In genomic region chr12:48999371-49000131, GRCh38 we compare ENCODE assay signal across 8 cellular contexts. TPM values are rescaled to one million over a fixed set of nuclear protein-coding genes. Genes with fewer than 3 reads are reported as not detected.
DNase-seq lines count a peak whose midpoint lies in the region; ATAC-seq and TF ChIP-seq lines count a peak whose summit lies in the region.

TSS of gene DDN (minus strand) at chr12:48999375. CDS start at chr12:48999287, 88 bp downstream.

- no peak for TF ChIP-seq CTCF in AG10803 (conservative IDR thresholded peaks at IDR 0.05; ENCODE audit: low read length)

- H3K9me3 ChIP-seq in esophagus (ENCODE audit: control insufficient read depth in 2 of 2, insufficient read depth in 1 of 2, low read depth in 1 of 2, low read length in 1 of 2): no peaks in the 10 kb centered on the region

- H3K27ac Mint-ChIP-seq in activated CD8-positive, alpha-beta memory T cell treated with anti-CD3 and anti-CD28 coated beads, Interleukin-2, amount 10 ng/mL, durations not matched to agents 7 days and 5 days: peak within 1 kb of the TSS; percentile 65
- H3K27ac Mint-ChIP-seq in natural killer cell treated with Interleukin-12 subunit alpha and Interleukin-12 subunit beta and Interleukin-15 and Interleukin-18, amount 100 ng/mL, for 72 hours: peak within 1 kb of the TSS in 1 of 2 donors; percentile 34

- peak; percentile 20 for DNase-seq in AG10803 (ENCODE audit: low read depth)
- DNase-seq in NCI-H146 (lab: John Stamatoyannopoulos, UW): peak; percentile 74
- DNase-seq in activated CD8-positive, alpha-beta memory T cell treated with anti-CD3 and anti-CD28 coated beads, Interleukin-2, amount 10 ng/mL, durations not matched to agents 7 days and 5 days: peak; percentile 78
- no peak for DNase-seq in natural killer cell treated with Interleukin-12 subunit alpha and Interleukin-12 subunit beta and Interleukin-15 and Interleukin-18, amount 100 ng/mL, for 72 hours (ENCODE audit: low spot score)
- no peak for DNase-seq in NCI-H510A (lab: John Stamatoyannopoulos, UW)

- H3K27me3 ChIP-seq in esophagus (ENCODE audit: control insufficient read depth in 1 of 2, insufficient read depth in 2 of 2, low read length in 2 of 2): peaks cover 0 to 5% of the 10 kb centered on the region in 2 donors

- H3K27ac ChIP-seq in esophagus (ENCODE audit: low read depth in 2 of 2, low read length in 1 of 2): no peak within 1 kb of the TSS

- peak within 1 kb of the TSS; percentile 31 for H3K4me3 ChIP-seq in AG10803 (ENCODE audit: low read length)
- H3K4me3 ChIP-seq in esophagus (ENCODE audit: low read depth in 1 of 2, low read length in 2 of 2): peak within 1 kb of the TSS; percentile 28 to 45

- H3K4me3 Mint-ChIP-seq in activated CD8-positive, alpha-beta memory T cell treated with anti-CD3 and anti-CD28 coated beads, Interleukin-2, amount 10 ng/mL, durations not matched to agents 7 days and 5 days: peak within 1 kb of the TSS; percentile 65
- peak within 1 kb of the TSS; percentile 79 for H3K4me3 Mint-ChIP-seq in natural killer cell treated with Interleukin-12 subunit alpha and Interleukin-12 subunit beta and Interleukin-15 and Interleukin-18, amount 100 ng/mL, for 72 hours

- peaks cover 11 to 24% of the 10 kb centered on the region in 2 donors for H3K4me1 ChIP-seq in esophagus (ENCODE audit: control insufficient read depth in 2 of 2, insufficient read depth in 2 of 2, low read length in 1 of 2)

- CTCF ChIA-PET in activated CD8-positive, alpha-beta memory T cell treated with anti-CD3 and anti-CD28 coated beads, Interleukin-2, amount 10 ng/mL, durations not matched to agents 7 days and 5 days (lab: Charles Lee): interaction anchor here (0.7 to 31.7 kb wide), 18 partner anchors 9 to 236 kb away, joined by 3 to 921 read pairs (median 5); partner anchors contain the start of genes ARF3, DDX23, DHH and PRKAG1

- H3K4me1 Mint-ChIP-seq in activated CD8-positive, alpha-beta memory T cell treated with anti-CD3 and anti-CD28 coated beads, Interleukin-2, amount 10 ng/mL, durations not matched to agents 7 days and 5 days: peaks cover 34% of the 10 kb centered on the region
- H3K4me1 Mint-ChIP-seq in natural killer cell treated with Interleukin-12 subunit alpha and Interleukin-12 subunit beta and Interleukin-15 and Interleukin-18, amount 100 ng/mL, for 72 hours (ENCODE audit: low read depth in 2 of 2): peaks cover 37 to 43% of the 10 kb centered on the region in 2 donors

- H3K27me3 Mint-ChIP-seq in activated CD8-positive, alpha-beta memory T cell treated with anti-CD3 and anti-CD28 coated beads, Interleukin-2, amount 10 ng/mL, durations not matched to agents 7 days and 5 days: peaks cover 38% of the 10 kb centered on the region
- H3K27me3 Mint-ChIP-seq in natural killer cell treated with Interleukin-12 subunit alpha and Interleukin-12 subunit beta and Interleukin-15 and Interleukin-18, amount 100 ng/mL, for 72 hours: peaks cover 37% of the 10 kb centered on the region in 2 donors

- peaks cover 24% of the 10 kb centered on the region for H3K36me3 Mint-ChIP-seq in activated CD8-positive, alpha-beta memory T cell treated with anti-CD3 and anti-CD28 coated beads, Interleukin-2, amount 10 ng/mL, durations not matched to agents 7 days and 5 days
- peaks cover 23% of the 10 kb centered on the region for H3K36me3 Mint-ChIP-seq in natural killer cell treated with Interleukin-12 subunit alpha and Interleukin-12 subunit beta and Interleukin-15 and Interleukin-18, amount 100 ng/mL, for 72 hours

- H3K9me3 Mint-ChIP-seq in activated CD8-positive, alpha-beta memory T cell treated with anti-CD3 and anti-CD28 coated beads, Interleukin-2, amount 10 ng/mL, durations not matched to agents 7 days and 5 days (ENCODE audit: low read depth): no peaks in the 10 kb centered on the region
- H3K9me3 Mint-ChIP-seq in natural killer cell treated with Interleukin-12 subunit alpha and Interleukin-12 subunit beta and Interleukin-15 and Interleukin-18, amount 100 ng/mL, for 72 hours: no peaks in the 10 kb centered on the region

- H3K36me3 ChIP-seq in esophagus (ENCODE audit: control insufficient read depth in 2 of 2, insufficient read depth in 2 of 2, low read length in 1 of 2): peaks cover 8 to 24% of the 10 kb centered on the region in 2 donors

- ATAC-seq in GM18867 (IDR thresholded peaks at IDR 0.05; ENCODE audit: unreplicated experiment): peak; percentile 43
- peak; percentile 72 for ATAC-seq in activated CD8-positive, alpha-beta memory T cell treated with anti-CD3 and anti-CD28 coated beads, Interleukin-2, amount 10 ng/mL, durations not matched to agents 7 days and 5 days
- ATAC-seq in natural killer cell treated with Interleukin-12 subunit alpha and Interleukin-12 subunit beta and Interleukin-15 and Interleukin-18, amount 100 ng/mL, for 72 hours: peak; percentile 31 to 71
- no peak for ATAC-seq in GM18519 (IDR thresholded peaks at IDR 0.05; ENCODE audit: low FRiP score, unreplicated experiment)

- 2 to 4% methylated on average over 28 to 30 of the region's 30 CpGs for WGBS in esophagus, 2 donors

RNA-seq across cellular contexts. Expression of gene DDN, which starts in this region (rescaled TPM):
- total RNA-seq in activated CD8-positive, alpha-beta memory T cell treated with anti-CD3 and anti-CD28 coated beads, Interleukin-2, amount 10 ng/mL, durations not matched to agents 7 days and 5 days: under 1 TPM; 0.38 to 0.66 TPM
- under 1 TPM; 0.12 to 0.29 TPM for polyA plus RNA-seq in esophagus
- 1 to 10 TPM in 1 of 2 donors, under 1 TPM in 1; 0.48 to 1.1 TPM for total RNA-seq in natural killer cell treated with Interleukin-12 subunit alpha and Interleukin-12 subunit beta and Interleukin-15 and Interleukin-18, amount 100 ng/mL, for 72 hours

Comparison
In these comparisons a context has a peak if more than half of its experiments do, and no peak if none do; other contexts are left out.
1. Peak in DNase-seq and ATAC-seq in activated CD8-positive, alpha-beta memory T cell treated with anti-CD3 and anti-CD28 coated beads, Interleukin-2, amount 10 ng/mL, durations not matched to agents 7 days and 5 days; RNA of the gene not detected or under 1 TPM.
2. DNase-seq: peak in AG10803 (single experiment) and NCI-H146 (single experiment); none in natural killer cell treated with Interleukin-12 subunit alpha and Interleukin-12 subunit beta and Interleukin-15 and Interleukin-18, amount 100 ng/mL, for 72 hours (single experiment) and NCI-H510A (single experiment).